ENCODE assay signal across 20 cellular contexts in genomic region chr1:20716232-20716631, GRCh38. TPM values are rescaled to one million over a fixed set of nuclear protein-coding genes. Genes with fewer than 3 reads are reported as not detected.
DNase-seq lines count a peak whose midpoint lies in the region; ATAC-seq and TF ChIP-seq lines count a peak whose summit lies in the region.
"Had no signal": no experiment of that assay in that cellular context is flagged by ENCODE, and none has a peak within 500 bp of the region (broad histone marks: within the 10 kb centered on the region; RNA-seq: fewer than 3 reads in every experiment).

No MANE protein-coding gene starts in this region.

- no peaks in the 10 kb centered on the region for H3K36me3 ChIP-seq in CD4-positive, alpha-beta memory T cell (ENCODE audit: insufficient read depth, low read length)
- no peaks in the 10 kb centered on the region for H3K36me3 ChIP-seq in ovary
- H3K36me3 ChIP-seq: BE2C, MG63, pancreas, transverse colon had no signal

- H3K4me3 Mint-ChIP-seq in CD4-positive, alpha-beta memory T cell: peak overlapping the region in 6 of 8 donors; percentile 40 to 76 (median 63)
- peak overlapping the region; percentile 64 for H3K4me3 Mint-ChIP-seq in Calu3 (ENCODE audit: low read depth, unreplicated experiment)
- peak overlapping the region; percentile 76 for H3K4me3 Mint-ChIP-seq in central memory CD8-positive, alpha-beta T cell
- H3K4me3 Mint-ChIP-seq in nephron: peak overlapping the region; percentile 65 to 79 (median 76)

- no peak for TF ChIP-seq EP300 in ovary (IDR thresholded peaks at IDR 0.05)

- TF ChIP-seq POLR2A in ovary (IDR thresholded peaks at IDR 0.05): no peak

- WGBS in ovary, 3 donors: 85 to 89% (median 85%) methylated on average over 13 of the region's 13 CpGs

- H3K27ac ChIP-seq in CD4-positive, alpha-beta memory T cell (ENCODE audit: low read depth, low read length): no peak overlapping the region
- no peak overlapping the region for H3K27ac ChIP-seq in ovary
- H3K27ac ChIP-seq: body of pancreas, pancreas, transverse colon, VCaP had no signal

- ATAC-seq in central memory CD8-positive, alpha-beta T cell (replicated peaks; ENCODE audit: extremely low read depth, poor library complexity, severe bottlenecking): no peak
- no peak for ATAC-seq in HG03196 (IDR thresholded peaks at IDR 0.05; ENCODE audit: unreplicated experiment)
- ATAC-seq: body of pancreas, esophagus mucosa, pancreas had no signal

- peaks cover 7% of the 10 kb centered on the region for H3K27me3 ChIP-seq in CD4-positive, alpha-beta memory T cell (ENCODE audit: insufficient read depth, low read length)
- H3K27me3 ChIP-seq in ovary: no peaks in the 10 kb centered on the region
- H3K27me3 ChIP-seq: BE2C, body of pancreas, MG63, pancreas had no signal

- POLR2A ChIA-PET in CD4-positive, alpha-beta memory T cell (lab: Charles Lee; ENCODE audit: partially characterized antibody): no interaction called here

- intact Hi-C loops in CD4-positive, alpha-beta memory T cell (cut with micrococcal nuclease): no loop called here
- intact Hi-C loops in Calu3 (cut with micrococcal nuclease; ENCODE audit: unreplicated experiment): no loop called here
- intact Hi-C loops in ovary (cut with DNase I): no loop called here

- no peak for DNase-seq in CD4-positive, alpha-beta memory T cell
- DNase-seq in Calu3 (no peak), hippocampal formation (lab: John Stamatoyannopoulos, UW) (no peak), ovary (no peak)
- DNase-seq in central memory CD8-positive, alpha-beta T cell (ENCODE audit: low spot score in 2 of 2): no peak
- DNase-seq: activated CD8-positive, alpha-beta memory T cell treated with anti-CD3 and anti-CD28 coated beads for 24 hours; activated gamma-delta T cell treated with Interleukin-2 at 50 U/mL for 16 hours; BE2C; body of pancreas; DMS79; MG63; NCI-H2029; NCI-H526; stimulated activated CD4-positive, alpha-beta T cell treated with anti-CD3 and anti-CD28 coated beads, Interleukin-4, amount 100 ng/mL, for 4 hours; transverse colon had no signal

- peaks cover 9 to 15% of the 10 kb centered on the region in 2 donors for H3K27me3 Mint-ChIP-seq in CD4-positive, alpha-beta memory T cell
- H3K27me3 Mint-ChIP-seq in Calu3 (ENCODE audit: unreplicated experiment) (peaks cover 25% of the 10 kb centered on the region), nephron (ENCODE audit: low read depth) (peaks cover 49% of the 10 kb centered on the region)
- peaks cover 20% of the 10 kb centered on the region for H3K27me3 Mint-ChIP-seq in central memory CD8-positive, alpha-beta T cell

- TF ChIP-seq CTCF in Calu3 (IDR thresholded peaks at IDR 0.05; ENCODE audit: unreplicated experiment) (no peak), nephron (IDR thresholded peaks at IDR 0.05; ENCODE audit: unreplicated experiment in 3 of 3) (no peak), ovary (IDR thresholded peaks at IDR 0.05) (no peak)

- CTCF ChIA-PET in CD4-positive, alpha-beta memory T cell (lab: Charles Lee; ENCODE audit: partially characterized antibody): no interaction called here
- CTCF ChIA-PET in Calu3 (lab: Charles Lee): no interaction called here

- H3K36me3 Mint-ChIP-seq in CD4-positive, alpha-beta memory T cell: no peaks in the 10 kb centered on the region
- H3K36me3 Mint-ChIP-seq in Calu3 (ENCODE audit: insufficient read depth, unreplicated experiment): peaks cover 17% of the 10 kb centered on the region
- peaks cover 5% of the 10 kb centered on the region for H3K36me3 Mint-ChIP-seq in central memory CD8-positive, alpha-beta T cell (ENCODE audit: insufficient read depth)
- no peaks in the 10 kb centered on the region for H3K36me3 Mint-ChIP-seq in nephron (ENCODE audit: low read depth)

- H3K4me1 Mint-ChIP-seq in CD4-positive, alpha-beta memory T cell: peaks cover 0 to 10% (median 6%) of the 10 kb centered on the region in 4 donors
- H3K4me1 Mint-ChIP-seq in Calu3 (ENCODE audit: low read depth, unreplicated experiment) (peaks cover 10% of the 10 kb centered on the region), nephron (peaks cover 6% of the 10 kb centered on the region)
- peaks cover 11% of the 10 kb centered on the region for H3K4me1 Mint-ChIP-seq in central memory CD8-positive, alpha-beta T cell

- H3K9me3 Mint-ChIP-seq in CD4-positive, alpha-beta memory T cell: no peaks in the 10 kb centered on the region
- no peaks in the 10 kb centered on the region for H3K9me3 Mint-ChIP-seq in Calu3 (ENCODE audit: low read depth, unreplicated experiment)
- H3K9me3 Mint-ChIP-seq in central memory CD8-positive, alpha-beta T cell: no peaks in the 10 kb centered on the region
- H3K9me3 Mint-ChIP-seq in nephron: no peaks in the 10 kb centered on the region

- no TSS peak for BruUV-seq in Calu3 (replicated peaks; lab: Mats Ljungman, UMichigan)

- no peaks in the 10 kb centered on the region for H3K4me1 ChIP-seq in CD4-positive, alpha-beta memory T cell (ENCODE audit: insufficient read depth, low read length)
- H3K4me1 ChIP-seq in ovary (ENCODE audit: insufficient read depth): no peaks in the 10 kb centered on the region
- H3K4me1 ChIP-seq: BE2C had no signal

- peak overlapping the region in 3 of 7 donors; percentile 38 to 79 (median 54) for H3K27ac Mint-ChIP-seq in CD4-positive, alpha-beta memory T cell
- H3K27ac Mint-ChIP-seq in Calu3 (ENCODE audit: unreplicated experiment) (peak overlapping the region; percentile 67), nephron (peak overlapping the region in 1 of 3 experiments; percentile 30)
- H3K27ac Mint-ChIP-seq in central memory CD8-positive, alpha-beta T cell (ENCODE audit: low read depth): no peak overlapping the region

- H3K9me3 ChIP-seq in CD4-positive, alpha-beta memory T cell (ENCODE audit: control insufficient read depth in 1 of 2, low read length in 2 of 2): no peaks in the 10 kb centered on the region
- no peaks in the 10 kb centered on the region for H3K9me3 ChIP-seq in ovary
- H3K9me3 ChIP-seq: BE2C, body of pancreas, MG63, pancreas, transverse colon had no signal

- no peak overlapping the region for H3K4me3 ChIP-seq in CD4-positive, alpha-beta memory T cell (ENCODE audit: low read length in 2 of 2)
- no peak overlapping the region for H3K4me3 ChIP-seq in ovary
- H3K4me3 ChIP-seq: body of pancreas, MG63, pancreas, transverse colon had no signal

RNA-seq across cellular contexts. Expression of gene KIF17, which starts 1.6 kb away (rescaled TPM):
- total RNA-seq in CD4-positive, alpha-beta memory T cell: not detected
- not detected for polyA plus RNA-seq in CD4-positive, alpha-beta memory T cell
- not detected in 2 replicates for total RNA-seq in Calu3 (2022)
- 1 to 10 TPM in 4 of 7 donors, under 1 TPM in 3; 0.56 to 6.2 (median 2.2) TPM for total RNA-seq in ovary
- polyA plus RNA-seq in ovary: 1 to 10 TPM in 1 of 2 donors, under 1 TPM in 1; 1.00 to 2.2 TPM

RNA-seq across cellular contexts. Expression of gene SH2D5, which starts 16.3 kb away (rescaled TPM):
- under 1 TPM in 1 of 2 experiments, not detected in 1; 0.38 TPM for total RNA-seq in CD4-positive, alpha-beta memory T cell
- not detected for polyA plus RNA-seq in CD4-positive, alpha-beta memory T cell
- total RNA-seq in Calu3 (2022): 2.7 and 3.8 TPM in 2 replicates
- 1 to 10 TPM in 2 of 7 donors, under 1 TPM in 4, not detected in 1; 0.43 to 1.8 (median 0.77) TPM for total RNA-seq in ovary
- under 1 TPM; 0.15 TPM for polyA plus RNA-seq in ovary
- total RNA-seq: body of pancreas had no signal

RNA-seq across cellular contexts. Expression of gene DDOST, which starts 55.1 kb away (rescaled TPM):
- 100 to 1,000 TPM; 133 to 134 TPM for total RNA-seq in CD4-positive, alpha-beta memory T cell
- polyA plus RNA-seq in CD4-positive, alpha-beta memory T cell: 100 to 1,000 TPM; 235 to 405 TPM
- total RNA-seq in Calu3 (2022) (266 and 278 TPM in 2 replicates), ovary (100 to 1,000 TPM in 6 of 7 donors, 10 to 100 TPM in 1; 95.5 to 228 (median 191) TPM)
- polyA plus RNA-seq in ovary: 100 to 1,000 TPM; 168 to 172 TPM
